1 cellular context compared by ENCODE assay signal in genomic region chr1:8397511-8397910, GRCh38.
TF ChIP-seq lines count a peak whose summit lies in the region.

No MANE protein-coding gene starts in this region.

TF ChIP-seq in GM12878, 131 proteins besides CTCF, POLR2A, EP300 and RAD21 (continued from another document and continues in another):
- TF ChIP-seq BHLHE40 (IDR thresholded peaks at IDR 0.05; ENCODE audit: borderline replicate concordance in 1 of 2, low read depth in 2 of 2, low read length in 1 of 2) (0 out of 4 replicates have a peak, but pooled peaks of 1 of the 2 experiments have one; percentile 14), PKNOX1 (IDR thresholded peaks at IDR 0.05) (no peak), IKZF1 (conservative IDR thresholded peaks at IDR 0.05) (no peak), SIX5 (IDR thresholded peaks at IDR 0.05; ENCODE audit: low read depth, low read length, severe bottlenecking) (no peak), MEF2A (IDR thresholded peaks at IDR 0.05; ENCODE audit: insufficient read depth, low read depth, low read length) (peak; percentile 53; the same call in 1 of the 2 replicates), NFYA (IDR thresholded peaks at IDR 0.05; ENCODE audit: borderline replicate concordance, low read depth, low read length) (no peak), CBX5 (IDR thresholded peaks at IDR 0.05; ENCODE audit: low read depth) (peak; percentile 35; the same call in 1 of the 2 replicates), MXI1 (IDR thresholded peaks at IDR 0.05; ENCODE audit: low read depth, low read length) (no peak), FOXM1 (IDR thresholded peaks at IDR 0.05; ENCODE audit: low read depth, low read length) (peak; percentile 40), CREM (IDR thresholded peaks at IDR 0.05; ENCODE audit: low read depth) (0 out of 2 replicates have a peak, but pooled peaks have one; percentile 30), PAX5 (IDR thresholded peaks at IDR 0.05; ENCODE audit: borderline replicate concordance, low read depth, low read length) (0 out of 2 replicates have a peak, but pooled peaks have one; percentile 30), PAX8 (IDR thresholded peaks at IDR 0.05) (no peak), ATF3 (IDR thresholded peaks at IDR 0.05; ENCODE audit: borderline replicate concordance, extremely low read depth, low read depth, low read length) (no peak), EED (IDR thresholded peaks at IDR 0.05; ENCODE audit: low read depth) (peak; percentile 56), SMARCA5 (IDR thresholded peaks at IDR 0.05) (no peak), ATF2 (IDR thresholded peaks at IDR 0.05; ENCODE audit: low read length) (peak; percentile 44; the same call in 1 of the 2 replicates), BACH1 (IDR thresholded peaks at IDR 0.05; ENCODE audit: borderline replicate concordance) (no peak), MTA3 (IDR thresholded peaks at IDR 0.05; ENCODE audit: borderline replicate concordance, low read length) (peak; percentile 45; the same call in 1 of the 2 replicates), STAT1 (conservative IDR thresholded peaks at IDR 0.05) (no peak), GATAD2B (conservative IDR thresholded peaks at IDR 0.05; ENCODE audit: low read depth) (no peak), SP1 (IDR thresholded peaks at IDR 0.05; ENCODE audit: low read depth, low read length) (peak; percentile 14), SPI1 (IDR thresholded peaks at IDR 0.05; ENCODE audit: borderline replicate concordance, insufficient read depth, low read depth, low read length) (peak; percentile 22; the same call in 1 of the 2 replicates), ZBTB11 (CRISPR knock-in tag; IDR thresholded peaks at IDR 0.05) (no peak), CHD1 (IDR thresholded peaks at IDR 0.05; ENCODE audit: low read depth, low read length) (no peak), MYB (IDR thresholded peaks at IDR 0.05; ENCODE audit: borderline replicate concordance, low read depth, low read length) (no peak), WRNIP1 (IDR thresholded peaks at IDR 0.05; ENCODE audit: borderline replicate concordance, low read depth, low read length) (no peak), JUNB (IDR thresholded peaks at IDR 0.05) (peak; percentile 63), RUNX3 (IDR thresholded peaks at IDR 0.05; ENCODE audit: low read length) (peak; percentile 75), SMC3 (IDR thresholded peaks at IDR 0.05; ENCODE audit: borderline replicate concordance, low read length) (0 out of 2 replicates have a peak, but pooled peaks have one; percentile 6), YY1 (IDR thresholded peaks at IDR 0.05; ENCODE audit: low read depth, low read length) (0 out of 2 replicates have a peak, but pooled peaks have one; percentile 33), RB1 (IDR thresholded peaks at IDR 0.05; ENCODE audit: borderline replicate concordance) (no peak), ETV6 (conservative IDR thresholded peaks at IDR 0.05 in 1 of 2, IDR thresholded peaks at IDR 0.05 in 1 of 2; ENCODE audit: borderline replicate concordance in 1 of 2, low read depth in 1 of 2) (peak in 1 of 2 experiments; percentile 79; a peak in 1 of 4 replicates), HCFC1 (IDR thresholded peaks at IDR 0.05; ENCODE audit: low read length) (no peak), CEBPB (IDR thresholded peaks at IDR 0.05; ENCODE audit: borderline replicate concordance in 1 of 2, low read depth in 2 of 2, low read length in 2 of 2) (peak in 1 of 2 experiments; percentile 52; a peak in 1 of 4 replicates), CBX3 (IDR thresholded peaks at IDR 0.05; ENCODE audit: borderline replicate concordance, low read depth) (no peak)
- TF ChIP-seq, protein P1, sequence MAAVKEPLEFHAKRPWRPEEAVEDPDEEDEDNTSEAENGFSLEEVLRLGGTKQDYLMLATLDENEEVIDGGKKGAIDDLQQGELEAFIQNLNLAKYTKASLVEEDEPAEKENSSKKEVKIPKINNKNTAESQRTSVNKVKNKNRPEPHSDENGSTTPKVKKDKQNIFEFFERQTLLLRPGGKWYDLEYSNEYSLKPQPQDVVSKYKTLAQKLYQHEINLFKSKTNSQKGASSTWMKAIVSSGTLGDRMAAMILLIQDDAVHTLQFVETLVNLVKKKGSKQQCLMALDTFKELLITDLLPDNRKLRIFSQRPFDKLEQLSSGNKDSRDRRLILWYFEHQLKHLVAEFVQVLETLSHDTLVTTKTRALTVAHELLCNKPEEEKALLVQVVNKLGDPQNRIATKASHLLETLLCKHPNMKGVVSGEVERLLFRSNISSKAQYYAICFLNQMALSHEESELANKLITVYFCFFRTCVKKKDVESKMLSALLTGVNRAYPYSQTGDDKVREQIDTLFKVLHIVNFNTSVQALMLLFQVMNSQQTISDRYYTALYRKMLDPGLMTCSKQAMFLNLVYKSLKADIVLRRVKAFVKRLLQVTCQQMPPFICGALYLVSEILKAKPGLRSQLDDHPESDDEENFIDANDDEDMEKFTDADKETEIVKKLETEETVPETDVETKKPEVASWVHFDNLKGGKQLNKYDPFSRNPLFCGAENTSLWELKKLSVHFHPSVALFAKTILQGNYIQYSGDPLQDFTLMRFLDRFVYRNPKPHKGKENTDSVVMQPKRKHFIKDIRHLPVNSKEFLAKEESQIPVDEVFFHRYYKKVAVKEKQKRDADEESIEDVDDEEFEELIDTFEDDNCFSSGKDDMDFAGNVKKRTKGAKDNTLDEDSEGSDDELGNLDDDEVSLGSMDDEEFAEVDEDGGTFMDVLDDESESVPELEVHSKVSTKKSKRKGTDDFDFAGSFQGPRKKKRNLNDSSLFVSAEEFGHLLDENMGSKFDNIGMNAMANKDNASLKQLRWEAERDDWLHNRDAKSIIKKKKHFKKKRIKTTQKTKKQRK (IDR thresholded peaks at IDR 0.05; ENCODE audit: low read depth, low read length), result no peak
- TF ChIP-seq, protein P2, sequence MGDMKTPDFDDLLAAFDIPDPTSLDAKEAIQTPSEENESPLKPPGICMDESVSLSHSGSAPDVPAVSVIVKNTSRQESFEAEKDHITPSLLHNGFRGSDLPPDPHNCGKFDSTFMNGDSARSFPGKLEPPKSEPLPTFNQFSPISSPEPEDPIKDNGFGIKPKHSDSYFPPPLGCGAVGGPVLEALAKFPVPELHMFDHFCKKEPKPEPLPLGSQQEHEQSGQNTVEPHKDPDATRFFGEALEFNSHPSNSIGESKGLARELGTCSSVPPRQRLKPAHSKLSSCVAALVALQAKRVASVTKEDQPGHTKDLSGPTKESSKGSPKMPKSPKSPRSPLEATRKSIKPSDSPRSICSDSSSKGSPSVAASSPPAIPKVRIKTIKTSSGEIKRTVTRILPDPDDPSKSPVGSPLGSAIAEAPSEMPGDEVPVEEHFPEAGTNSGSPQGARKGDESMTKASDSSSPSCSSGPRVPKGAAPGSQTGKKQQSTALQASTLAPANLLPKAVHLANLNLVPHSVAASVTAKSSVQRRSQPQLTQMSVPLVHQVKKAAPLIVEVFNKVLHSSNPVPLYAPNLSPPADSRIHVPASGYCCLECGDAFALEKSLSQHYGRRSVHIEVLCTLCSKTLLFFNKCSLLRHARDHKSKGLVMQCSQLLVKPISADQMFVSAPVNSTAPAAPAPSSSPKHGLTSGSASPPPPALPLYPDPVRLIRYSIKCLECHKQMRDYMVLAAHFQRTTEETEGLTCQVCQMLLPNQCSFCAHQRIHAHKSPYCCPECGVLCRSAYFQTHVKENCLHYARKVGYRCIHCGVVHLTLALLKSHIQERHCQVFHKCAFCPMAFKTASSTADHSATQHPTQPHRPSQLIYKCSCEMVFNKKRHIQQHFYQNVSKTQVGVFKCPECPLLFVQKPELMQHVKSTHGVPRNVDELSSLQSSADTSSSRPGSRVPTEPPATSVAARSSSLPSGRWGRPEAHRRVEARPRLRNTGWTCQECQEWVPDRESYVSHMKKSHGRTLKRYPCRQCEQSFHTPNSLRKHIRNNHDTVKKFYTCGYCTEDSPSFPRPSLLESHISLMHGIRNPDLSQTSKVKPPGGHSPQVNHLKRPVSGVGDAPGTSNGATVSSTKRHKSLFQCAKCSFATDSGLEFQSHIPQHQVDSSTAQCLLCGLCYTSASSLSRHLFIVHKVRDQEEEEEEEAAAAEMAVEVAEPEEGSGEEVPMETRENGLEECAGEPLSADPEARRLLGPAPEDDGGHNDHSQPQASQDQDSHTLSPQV (IDR thresholded peaks at IDR 0.05), result no peak
- TF ChIP-seq, protein P3, sequence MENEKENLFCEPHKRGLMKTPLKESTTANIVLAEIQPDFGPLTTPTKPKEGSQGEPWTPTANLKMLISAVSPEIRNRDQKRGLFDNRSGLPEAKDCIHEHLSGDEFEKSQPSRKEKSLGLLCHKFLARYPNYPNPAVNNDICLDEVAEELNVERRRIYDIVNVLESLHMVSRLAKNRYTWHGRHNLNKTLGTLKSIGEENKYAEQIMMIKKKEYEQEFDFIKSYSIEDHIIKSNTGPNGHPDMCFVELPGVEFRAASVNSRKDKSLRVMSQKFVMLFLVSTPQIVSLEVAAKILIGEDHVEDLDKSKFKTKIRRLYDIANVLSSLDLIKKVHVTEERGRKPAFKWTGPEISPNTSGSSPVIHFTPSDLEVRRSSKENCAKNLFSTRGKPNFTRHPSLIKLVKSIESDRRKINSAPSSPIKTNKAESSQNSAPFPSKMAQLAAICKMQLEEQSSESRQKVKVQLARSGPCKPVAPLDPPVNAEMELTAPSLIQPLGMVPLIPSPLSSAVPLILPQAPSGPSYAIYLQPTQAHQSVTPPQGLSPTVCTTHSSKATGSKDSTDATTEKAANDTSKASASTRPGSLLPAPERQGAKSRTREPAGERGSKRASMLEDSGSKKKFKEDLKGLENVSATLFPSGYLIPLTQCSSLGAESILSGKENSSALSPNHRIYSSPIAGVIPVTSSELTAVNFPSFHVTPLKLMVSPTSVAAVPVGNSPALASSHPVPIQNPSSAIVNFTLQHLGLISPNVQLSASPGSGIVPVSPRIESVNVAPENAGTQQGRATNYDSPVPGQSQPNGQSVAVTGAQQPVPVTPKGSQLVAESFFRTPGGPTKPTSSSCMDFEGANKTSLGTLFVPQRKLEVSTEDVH (IDR thresholded peaks at IDR 0.05; ENCODE audit: low read depth, partially characterized antibody), result no peak
- TF ChIP-seq, protein P4, sequence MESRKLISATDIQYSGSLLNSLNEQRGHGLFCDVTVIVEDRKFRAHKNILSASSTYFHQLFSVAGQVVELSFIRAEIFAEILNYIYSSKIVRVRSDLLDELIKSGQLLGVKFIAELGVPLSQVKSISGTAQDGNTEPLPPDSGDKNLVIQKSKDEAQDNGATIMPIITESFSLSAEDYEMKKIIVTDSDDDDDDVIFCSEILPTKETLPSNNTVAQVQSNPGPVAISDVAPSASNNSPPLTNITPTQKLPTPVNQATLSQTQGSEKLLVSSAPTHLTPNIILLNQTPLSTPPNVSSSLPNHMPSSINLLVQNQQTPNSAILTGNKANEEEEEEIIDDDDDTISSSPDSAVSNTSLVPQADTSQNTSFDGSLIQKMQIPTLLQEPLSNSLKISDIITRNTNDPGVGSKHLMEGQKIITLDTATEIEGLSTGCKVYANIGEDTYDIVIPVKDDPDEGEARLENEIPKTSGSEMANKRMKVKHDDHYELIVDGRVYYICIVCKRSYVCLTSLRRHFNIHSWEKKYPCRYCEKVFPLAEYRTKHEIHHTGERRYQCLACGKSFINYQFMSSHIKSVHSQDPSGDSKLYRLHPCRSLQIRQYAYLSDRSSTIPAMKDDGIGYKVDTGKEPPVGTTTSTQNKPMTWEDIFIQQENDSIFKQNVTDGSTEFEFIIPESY (IDR thresholded peaks at IDR 0.05), result no peak
